ENCODE assay signal across 23 cellular contexts in genomic region chr7:6153646-6154541, GRCh38.
"Had no signal": no experiment of that assay in that cellular context is flagged by ENCODE, and none has a peak within 500 bp of the region (broad histone marks: within the 10 kb centered on the region; RNA-seq: fewer than 3 reads in every experiment).

No MANE protein-coding gene starts in this region.

- H3K9me3 ChIP-seq: breast epithelium, heart right ventricle, pancreas, psoas muscle, sigmoid colon, tibial nerve had no signal

- H3K9ac ChIP-seq: neural progenitor cell had no signal

- H3K27ac ChIP-seq: breast epithelium, coronary artery, heart right ventricle, neural progenitor cell, pancreas, psoas muscle, sigmoid colon, skin epidermis, tibial nerve had no signal

- H3K4me2 ChIP-seq: neural progenitor cell had no signal

- FAIRE-seq: frontal cortex, keratinocyte, pancreas had no signal

- H3K27me3 Mint-ChIP-seq: natural killer cell treated with Interleukin-12 subunit alpha and Interleukin-12 subunit beta and Interleukin-15 and Interleukin-18, amount 100 ng/mL, for 72 hours had no signal

- H3K36me3 ChIP-seq: neural progenitor cell had no signal

- H3K4me3 ChIP-seq: breast epithelium, coronary artery, heart right ventricle, neural progenitor cell, pancreas, psoas muscle, sigmoid colon, skin epidermis, tibial nerve had no signal

- H3K4me1 Mint-ChIP-seq: neural progenitor cell had no signal

- H3K27me3 ChIP-seq: breast epithelium, heart right ventricle, neural progenitor cell, pancreas, sigmoid colon, tibial nerve had no signal

- ATAC-seq: left colon, left ventricle myocardium superior, pancreas, psoas muscle had no signal

- H3K9me3 Mint-ChIP-seq: natural killer cell treated with Interleukin-12 subunit alpha and Interleukin-12 subunit beta and Interleukin-15 and Interleukin-18, amount 100 ng/mL, for 72 hours; neural progenitor cell had no signal

- H3K4me1 ChIP-seq: breast epithelium, heart right ventricle, neural progenitor cell, pancreas, psoas muscle, tibial nerve had no signal

- H3K27ac Mint-ChIP-seq: natural killer cell treated with Interleukin-12 subunit alpha and Interleukin-12 subunit beta and Interleukin-15 and Interleukin-18, amount 100 ng/mL, for 72 hours; neural progenitor cell had no signal

- H3K4me3 Mint-ChIP-seq: natural killer cell treated with Interleukin-12 subunit alpha and Interleukin-12 subunit beta and Interleukin-15 and Interleukin-18, amount 100 ng/mL, for 72 hours; neural progenitor cell had no signal

- H2AFZ ChIP-seq: neural progenitor cell had no signal

- DNase-seq: central memory CD4-positive, alpha-beta T cell; effector CD4-positive, alpha-beta T cell; heart right ventricle; hypothalamus; left colon; left ventricle myocardium superior; mammary epithelial cell; nucleus accumbens; psoas muscle; retina; stimulated activated CD4-positive, alpha-beta T cell treated with anti-CD3 and anti-CD28 coated beads, Interleukin-2, amount 100 ng/mL, for 24 hours; stimulated activated CD4-positive, alpha-beta T cell treated with anti-CD3 and anti-CD28 coated beads, Interleukin-4, amount 100 ng/mL, for 4 hours; stimulated activated naive CD4-positive, alpha-beta T cell treated with Interleukin-2 at 50 U/mL for 16 hours had no signal
